9 cellular contexts compared by ENCODE assay signal in genomic region chr3:12405432-12406272, GRCh38.
DNase-seq lines count a peak whose midpoint lies in the region; ATAC-seq, FAIRE-seq and TF ChIP-seq lines count a peak whose summit lies in the region.
"Had no signal": no experiment of that assay in that cellular context is flagged by ENCODE, and none has a peak within 500 bp of the region (broad histone marks: within the 10 kb centered on the region; RNA-seq: fewer than 3 reads in every experiment).

No MANE protein-coding gene starts in this region.

- H3K79me2 ChIP-seq in HepG2 (ENCODE audit: insufficient read depth, low read length) (no peaks in the 10 kb centered on the region), neural progenitor cell (ENCODE audit: low read depth) (no peaks in the 10 kb centered on the region)

- H3K4me1 ChIP-seq in breast epithelium: no peaks in the 10 kb centered on the region
- H3K4me1 ChIP-seq in HepG2 (ENCODE audit: insufficient read depth, low read length): peaks cover 72% of the 10 kb centered on the region
- no peaks in the 10 kb centered on the region for H3K4me1 ChIP-seq in thyroid gland
- H3K4me1 ChIP-seq in neural progenitor cell: no peaks in the 10 kb centered on the region

- H3K36me3 ChIP-seq in breast epithelium: no peaks in the 10 kb centered on the region
- H3K36me3 ChIP-seq in HepG2 (replicated peaks in 1 of 2; ENCODE audit: control insufficient read depth in 1 of 2, insufficient read depth in 2 of 2, low read length in 2 of 2): no peaks in the 10 kb centered on the region
- H3K36me3 ChIP-seq in thyroid gland: no peaks in the 10 kb centered on the region
- no peaks in the 10 kb centered on the region for H3K36me3 ChIP-seq in neural progenitor cell

- H3K27me3 ChIP-seq in breast epithelium (no peaks in the 10 kb centered on the region), HepG2 (ENCODE audit: control insufficient read depth in 1 of 2, insufficient read depth in 2 of 2, low read length in 2 of 2) (no peaks in the 10 kb centered on the region), thyroid gland (no peaks in the 10 kb centered on the region), neural progenitor cell (no peaks in the 10 kb centered on the region)

- peak; percentile 41 for TF ChIP-seq RAD21 in HepG2 (CRISPR knock-in tag; IDR thresholded peaks at IDR 0.05)

- H3K9me3 Mint-ChIP-seq in neural progenitor cell: no peaks in the 10 kb centered on the region

- H3K27ac ChIP-seq in breast epithelium (peak overlapping the region; percentile 37 to 75), HepG2 (ENCODE audit: extremely low read length, insufficient read depth, low read length) (peak overlapping the region; percentile 91), thyroid gland (no peak overlapping the region), neural progenitor cell (no peak overlapping the region)

- H3K36me3 Mint-ChIP-seq in neural progenitor cell: no peaks in the 10 kb centered on the region

- under 1% methylated on average over 20 of the region's 20 CpGs for WGBS in HepG2 (ENCODE audit: low lambda C conversion rate)
- 77 to 85% methylated on average over 20 of the region's 20 CpGs for WGBS in thyroid gland, 2 donors

- BruUV-seq in HepG2 (replicated peaks; lab: Mats Ljungman, UMichigan): TSS peak; percentile 79

- intact Hi-C loops in breast epithelium (cut with DNase I; ENCODE audit: low total_unique reads): no loop called here
- intact Hi-C loops in HepG2 (cut with micrococcal nuclease; ENCODE audit: unreplicated experiment): loop anchor here (1.0 to 5.0 kb wide), 4 partner anchors 39 to 118 kb away; partner anchors contain the start of gene PPARG
- intact Hi-C loops in thyroid gland (cut with DNase I): no loop called here

- no peaks in the 10 kb centered on the region for H3K4me1 Mint-ChIP-seq in neural progenitor cell

- peak overlapping the region; percentile 72 for H3K4me2 ChIP-seq in HepG2 (ENCODE audit: low read depth, low read length)
- H3K4me2 ChIP-seq in neural progenitor cell: no peak overlapping the region

- in situ Hi-C loops in HepG2 (cut with HindIII; ENCODE audit: extremely low pct_ligation_motif_present, low pct_unique_long_range_greater_than_20kb): no loop called here

- no peaks in the 10 kb centered on the region for H3F3A ChIP-seq in neural progenitor cell (ENCODE audit: low read depth)

- H3K4me3 Mint-ChIP-seq in neural progenitor cell: no peak overlapping the region

- H2AFZ ChIP-seq in HepG2 (ENCODE audit: low read length) (no peak overlapping the region), neural progenitor cell (replicated peaks) (no peak overlapping the region)

- H3K4me3 ChIP-seq in LNCaP clone FGC (ENCODE audit: low read depth, low read length) (no peak overlapping the region), breast epithelium (peak overlapping the region in 1 of 3 donors; percentile 40), HepG2 (replicated peaks in 1 of 3; ENCODE audit: insufficient read depth in 1 of 3, low read depth in 2 of 3, low read length in 3 of 3) (peak overlapping the region in 2 of 3 experiments; percentile 7 to 32; a peak in 2 of 6 replicates), thyroid gland (replicated peaks in 1 of 3) (no peak overlapping the region), neural progenitor cell (no peak overlapping the region)

- DNase-seq in LNCaP clone FGC (ENCODE audit: low read depth): peak; percentile 81
- peak; percentile 69 to 86 for DNase-seq in breast epithelium (ENCODE audit: low spot score in 2 of 2)
- peak; percentile 99 for DNase-seq in HepG2 (ENCODE audit: low spot score)
- peak; percentile 52 to 56 for DNase-seq in thyroid gland
- no peak for DNase-seq in neural progenitor cell (ENCODE audit: low spot score)
- no peak for DNase-seq in NCI-H1436 (lab: John Stamatoyannopoulos, UW)
- no peak for DNase-seq in activated gamma-delta T cell treated with Interleukin-2 at 50 U/mL for 16 hours

- no peaks in the 10 kb centered on the region for H4K20me1 ChIP-seq in HepG2 (ENCODE audit: insufficient read depth, low read length)
- H4K20me1 ChIP-seq in neural progenitor cell (ENCODE audit: low read depth): no peaks in the 10 kb centered on the region

- H3K27ac Mint-ChIP-seq in neural progenitor cell: no peak overlapping the region

- H3K27me3 Mint-ChIP-seq in neural progenitor cell (ENCODE audit: insufficient read depth, low read depth): peaks cover 3% of the 10 kb centered on the region

- H3K9ac ChIP-seq in HepG2 (ENCODE audit: insufficient read depth, low read depth, low read length) (peak overlapping the region; percentile 69), neural progenitor cell (no peak overlapping the region)

- H3K9me3 ChIP-seq in breast epithelium (no peaks in the 10 kb centered on the region), HepG2 (ENCODE audit: low read length) (no peaks in the 10 kb centered on the region), thyroid gland (no peaks in the 10 kb centered on the region), neural progenitor cell (ENCODE audit: low read depth) (no peaks in the 10 kb centered on the region)

- ATAC-seq in HepG2 (peak; percentile 98), GM21825 (IDR thresholded peaks at IDR 0.05; ENCODE audit: unreplicated experiment) (no peak)

- peak; percentile 96 for FAIRE-seq in HepG2 (lab: Jason Lieb, UNC)
- FAIRE-seq: colon had no signal

- TF ChIP-seq POLR2A in breast epithelium (IDR thresholded peaks at IDR 0.05) (no peak), HepG2 (IDR thresholded peaks at IDR 0.05; ENCODE audit: insufficient read depth in 1 of 2, low read depth in 2 of 2, low read length in 2 of 2) (peak; percentile 81 to 83), thyroid gland (IDR thresholded peaks at IDR 0.05) (no peak)

- TF ChIP-seq EP300 in HepG2 (IDR thresholded peaks at IDR 0.05; ENCODE audit: low read depth in 2 of 2, low read length in 2 of 2) (peak; percentile 82 to 93; a peak in 3 of 4 replicates), HepG2 (CRISPR knock-in tag; IDR thresholded peaks at IDR 0.05; ENCODE audit: borderline replicate concordance) (peak; percentile 90)

- CTCF ChIA-PET in HepG2 (lab: Yijun Ruan, JAX; ENCODE audit: low intra/inter-chr PET ratio, low total read pairs): no interaction called here

- no peak for TF ChIP-seq CTCF in LNCaP clone FGC (IDR thresholded peaks at IDR 0.05; ENCODE audit: control insufficient read depth, extremely low read depth, insufficient read depth)
- TF ChIP-seq CTCF in breast epithelium (IDR thresholded peaks at IDR 0.05): no peak
- TF ChIP-seq CTCF in HepG2 (CRISPR knock-in tag; IDR thresholded peaks at IDR 0.05): no peak
- TF ChIP-seq CTCF in thyroid gland (IDR thresholded peaks at IDR 0.05): no peak
- TF ChIP-seq CTCF in neural progenitor cell (IDR thresholded peaks at IDR 0.05): no peak

- POLR2A ChIA-PET in HepG2 (lab: Yijun Ruan, JAX): interaction anchor here (0.6 to 2.1 kb wide), 18 partner anchors 12 to 241 kb away, joined by 3 to 19 read pairs (median 4); partner anchors contain the start of genes PPARG and TSEN2

TF ChIP-seq in HepG2, 621 proteins besides CTCF, POLR2A, EP300 and RAD21 (continues in another document):
- no peak for TF ChIP-seq ZNF674 (CRISPR knock-in tag; IDR thresholded peaks at IDR 0.05; ENCODE audit: low read depth)
- TF ChIP-seq MYC (CRISPR knock-in tag; IDR thresholded peaks at IDR 0.05; ENCODE audit: borderline replicate concordance): peak; percentile 62; the same call in 1 of the 2 replicates
- TF ChIP-seq STAG1 (CRISPR knock-in tag; IDR thresholded peaks at IDR 0.05): peak; percentile 29
- TF ChIP-seq KDM4B (CRISPR knock-in tag; IDR thresholded peaks at IDR 0.05): peak; percentile 90
- no peak for TF ChIP-seq PRMT3 (CRISPR knock-in tag; IDR thresholded peaks at IDR 0.05; ENCODE audit: borderline replicate concordance, low read depth)
- TF ChIP-seq RBFOX2 (IDR thresholded peaks at IDR 0.05; ENCODE audit: low read depth, low read length): peak; percentile 45
- no peak for TF ChIP-seq ZBTB2 (CRISPR knock-in tag; IDR thresholded peaks at IDR 0.05; ENCODE audit: low read depth)
- TF ChIP-seq CBX2 (IDR thresholded peaks at IDR 0.05; ENCODE audit: low read depth, low read length): no peak
- TF ChIP-seq CBX2 (CRISPR knock-in tag; IDR thresholded peaks at IDR 0.05; ENCODE audit: low read depth): no peak
- no peak for TF ChIP-seq ATRX (CRISPR knock-in tag; IDR thresholded peaks at IDR 0.05; ENCODE audit: borderline replicate concordance)
- TF ChIP-seq TEAD3 (CRISPR knock-in tag; optimal IDR thresholded peaks at IDR 0.05; ENCODE audit: borderline replicate concordance): peak; percentile 85
- 0 out of 2 replicates have a peak, but pooled peaks have one; percentile 58 for TF ChIP-seq ZFP90 (CRISPR knock-in tag; IDR thresholded peaks at IDR 0.05; ENCODE audit: borderline replicate concordance)
- no peak for TF ChIP-seq CAMTA2 (CRISPR knock-in tag; IDR thresholded peaks at IDR 0.05; ENCODE audit: borderline replicate concordance)
- TF ChIP-seq ZNF607 (CRISPR knock-in tag; IDR thresholded peaks at IDR 0.05; ENCODE audit: borderline replicate concordance): peak; percentile 71; the same call in 1 of the 2 replicates
- 0 out of 2 replicates have a peak, but pooled peaks have one; percentile 28 for TF ChIP-seq ZNF160 (CRISPR knock-in tag; IDR thresholded peaks at IDR 0.05)
- TF ChIP-seq ZNF101 (CRISPR knock-in tag; IDR thresholded peaks at IDR 0.05; ENCODE audit: borderline replicate concordance, low read depth): no peak
- peak; percentile 83; the same call in 1 of the 2 replicates for TF ChIP-seq ZNF816 (CRISPR knock-in tag; IDR thresholded peaks at IDR 0.05; ENCODE audit: borderline replicate concordance)
- peak; percentile 95 for TF ChIP-seq HDAC1 (CRISPR knock-in tag; IDR thresholded peaks at IDR 0.05)

Comparison
In these comparisons a context has a peak if more than half of its experiments do, and no peak if none do; other contexts are left out.
1. DNase-seq: peak in LNCaP clone FGC (single experiment), breast epithelium (2 of 2), HepG2 (single experiment) and thyroid gland (2 of 2); none in neural progenitor cell (single experiment), NCI-H1436 (single experiment) and activated gamma-delta T cell treated with Interleukin-2 at 50 U/mL for 16 hours (single experiment).
2. H3K4me3 ChIP-seq: peak in HepG2 (2 of 3); none in LNCaP clone FGC (single experiment), thyroid gland (0 of 3) and neural progenitor cell (single experiment).
3. H3K27ac ChIP-seq: peak in breast epithelium (2 of 2) and HepG2 (single experiment); none in thyroid gland (0 of 3) and neural progenitor cell (single experiment).
4. POLR2A ChIP-seq: peak in HepG2 (2 of 2); none in breast epithelium (single experiment) and thyroid gland (0 of 2).